ENCODE assay signal across 14 cellular contexts in genomic region chr21:35232545-35233176, GRCh38.
DNase-seq lines count a peak whose midpoint lies in the region; ATAC-seq and TF ChIP-seq lines count a peak whose summit lies in the region.
"Had no signal": no experiment of that assay in that cellular context is flagged by ENCODE, and none has a peak within 500 bp of the region (broad histone marks: within the 10 kb centered on the region; RNA-seq: fewer than 3 reads in every experiment).

No MANE protein-coding gene starts in this region.

- no peak overlapping the region for H2BK12ac ChIP-seq in neuronal stem cell (ENCODE audit: low read length)

- H3K36me3 ChIP-seq in HEK293 (ENCODE audit: control insufficient read depth in 2 of 2, insufficient read depth in 1 of 2, low read length in 2 of 2) (no peaks in the 10 kb centered on the region), neuronal stem cell (replicated peaks in 1 of 2; ENCODE audit: control insufficient read depth in 2 of 2, insufficient read depth in 2 of 2, low read length in 2 of 2) (no peaks in the 10 kb centered on the region)
- H3K36me3 ChIP-seq: left ventricle myocardium inferior, right atrium auricular region had no signal

- no peak overlapping the region for H2AFZ ChIP-seq in neuronal stem cell (ENCODE audit: low read length)

- H3K4me3 ChIP-seq in HEK293 (ENCODE audit: low read depth, low read length) (no peak overlapping the region), retinal pigment epithelial cell (ENCODE audit: low read length) (no peak overlapping the region), neuronal stem cell (ENCODE audit: low read length in 2 of 2) (no peak overlapping the region)
- H3K4me3 ChIP-seq: left ventricle myocardium inferior, right atrium auricular region had no signal

- H3K4me1 ChIP-seq in HEK293 (ENCODE audit: control insufficient read depth, insufficient read depth, low read length) (peaks cover 3% of the 10 kb centered on the region; the same call in 1 of the 2 replicates), neuronal stem cell (ENCODE audit: control insufficient read depth in 2 of 2, insufficient read depth in 1 of 2, low read depth in 1 of 2, low read length in 2 of 2) (peaks cover 2 to 4% of the 10 kb centered on the region in 2 donors)
- H3K4me1 ChIP-seq: right atrium auricular region had no signal

- CTCF ChIA-PET in HEK293 (lab: Yijun Ruan, JAX), result interaction anchor here (0.6 kb wide), 1 partner anchor 708 kb away, joined by 3 read pairs; no protein-coding TSS in a partner anchor
- CTCF ChIA-PET in RWPE1 (lab: Yijun Ruan, JAX), result interaction anchor here (0.8 kb wide), 1 partner anchor 157 kb away, joined by 3 read pairs; no protein-coding TSS in a partner anchor

- ATAC-seq in HG03045 (IDR thresholded peaks at IDR 0.05; ENCODE audit: unreplicated experiment), result no peak

- no peak overlapping the region for H2BK15ac ChIP-seq in neuronal stem cell (ENCODE audit: low read length)

- H2BK120ac ChIP-seq in neuronal stem cell (ENCODE audit: low read depth, low read length), result no peak overlapping the region

- H3K18ac ChIP-seq in neuronal stem cell (ENCODE audit: low read length), result no peak overlapping the region

- H3K9me3 ChIP-seq in HEK293 (ENCODE audit: control insufficient read depth, insufficient read depth, low read depth, low read length) (no peaks in the 10 kb centered on the region), neuronal stem cell (replicated peaks in 1 of 2; ENCODE audit: control insufficient read depth in 2 of 2, insufficient read depth in 1 of 2, low read depth in 1 of 2, low read length in 2 of 2) (no peaks in the 10 kb centered on the region)
- H3K9me3 ChIP-seq: right atrium auricular region had no signal

- no CpG with 5 or more reads among the region's 11 CpGs for WGBS in neuronal stem cell (ENCODE audit: extremely low coverage in 2 of 2, insufficient read length in 2 of 2, insufficient replicate concordance in 1 of 2), 2 donors

- no peak overlapping the region for H3K4me2 ChIP-seq in neuronal stem cell (ENCODE audit: insufficient read depth, low read length, poor library complexity, severe bottlenecking)

- no peak overlapping the region for H3K9ac ChIP-seq in neuronal stem cell (ENCODE audit: low read depth, low read length, poor library complexity)

- H3K4ac ChIP-seq in neuronal stem cell (ENCODE audit: low read length), result no peak overlapping the region

- no peak overlapping the region for H2BK5ac ChIP-seq in neuronal stem cell (ENCODE audit: low read length)

- no peak overlapping the region for H2AK5ac ChIP-seq in neuronal stem cell (ENCODE audit: low read depth, low read length)

- H3K79me1 ChIP-seq in neuronal stem cell (ENCODE audit: low read depth, low read length), result no peaks in the 10 kb centered on the region

- no peak overlapping the region for H3K23ac ChIP-seq in neuronal stem cell (ENCODE audit: low read depth, low read length, poor library complexity)

- no peak overlapping the region for H4K8ac ChIP-seq in neuronal stem cell (ENCODE audit: low read depth, low read length)

- POLR2A ChIA-PET in HEK293 (lab: Yijun Ruan, JAX) (interaction anchor here (1.4 kb wide), 1 partner anchor 345 kb away, joined by 5 read pairs; no protein-coding TSS in a partner anchor), RWPE1 (lab: Yijun Ruan, JAX; ENCODE audit: low non-redundant PET) (no interaction called here)

- H3K14ac ChIP-seq in neuronal stem cell (ENCODE audit: low read length), result no peak overlapping the region

- TF ChIP-seq CTCF in HEK293 (tag by site-specific recombination; IDR thresholded peaks at IDR 0.05), result no peak
- TF ChIP-seq CTCF in RWPE1 (conservative IDR thresholded peaks at IDR 0.05; ENCODE audit: low read depth), result no peak
- TF ChIP-seq CTCF in retinal pigment epithelial cell (conservative IDR thresholded peaks at IDR 0.05; ENCODE audit: low read depth, low read length), result no peak

- H3K27ac ChIP-seq in HEK293 (ENCODE audit: extremely low read depth, low read depth, low read length) (no peak overlapping the region), RWPE1 (no peak overlapping the region), neuronal stem cell (replicated peaks; ENCODE audit: low read length) (no peak overlapping the region)
- H3K27ac ChIP-seq: left ventricle myocardium inferior, right atrium auricular region had no signal

- DNase-seq in RWPE1 (ENCODE audit: low spot score), result peak; percentile 47
- DNase-seq in fibroblast of peridontal ligament (ENCODE audit: extremely low read depth), result peak; percentile 41
- DNase-seq in retinal pigment epithelial cell (ENCODE audit: low read depth), result peak; percentile 94
- DNase-seq in T-helper 2 cell, result no peak
- no peak for DNase-seq in neuronal stem cell (ENCODE audit: low spot score)
- DNase-seq in retina, result no peak
- DNase-seq: activated CD4-positive, alpha-beta T cell treated with anti-CD3 and anti-CD28 coated beads, Interleukin-2, amount 50 U/mL, for 48 hours; activated naive CD8-positive, alpha-beta T cell treated with anti-CD3 and anti-CD28 coated beads for 36 hours; left ventricle myocardium inferior; NCI-H2029 treated with DMSO at 0.1 percent for 48 hours; SIG-M5 had no signal

- no peaks in the 10 kb centered on the region for H3K27me3 ChIP-seq in neuronal stem cell (ENCODE audit: control insufficient read depth in 3 of 3, insufficient read depth in 3 of 3, low read depth in 1 of 3, low read length in 3 of 3)
- H3K27me3 ChIP-seq: right atrium auricular region had no signal

- H4K91ac ChIP-seq in neuronal stem cell (ENCODE audit: low read depth, low read length, poor library complexity), result no peak overlapping the region

TF ChIP-seq in HEK293, 187 proteins besides CTCF, POLR2A, EP300 and RAD21:
- TF ChIP-seq ZNF223 (tag by site-specific recombination; IDR thresholded peaks at IDR 0.05) (no peak), ZNF660 (tag by site-specific recombination; IDR thresholded peaks at IDR 0.05) (peak; percentile 78)

Comparison
In these comparisons a context has a peak if more than half of its experiments do, and no peak if none do; other contexts are left out.
1. DNase-seq: peak in RWPE1 (single experiment), fibroblast of peridontal ligament (single experiment) and retinal pigment epithelial cell (single experiment); none in T-helper 2 cell (0 of 5), neuronal stem cell (single experiment) and retina (single experiment).